ENCODE assay signal across 1 cellular context in the genomic region with DNA sequence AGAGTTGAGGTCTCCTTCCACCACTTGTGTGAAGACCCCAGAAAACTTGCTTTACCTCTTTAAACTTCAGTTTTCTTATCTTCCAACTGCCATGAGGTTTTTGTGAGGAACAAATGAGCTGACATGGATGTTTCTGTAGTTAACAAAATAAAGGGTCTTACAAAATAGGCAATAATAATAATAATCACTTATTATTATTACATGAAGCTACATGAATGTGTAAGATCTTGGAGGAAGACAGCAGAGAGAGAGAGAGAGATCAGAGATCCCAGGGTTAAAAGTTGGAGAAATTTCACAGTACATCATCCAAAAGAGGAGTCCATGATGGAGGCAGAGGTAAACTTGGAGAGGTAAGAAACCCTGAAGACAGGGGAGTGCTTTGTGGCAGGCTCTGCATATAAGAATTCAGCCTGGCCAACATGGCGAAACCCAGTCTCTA.
TF ChIP-seq lines count a peak whose summit lies in the region.

No MANE protein-coding gene starts in this region.

TF ChIP-seq in SK-N-SH, 30 proteins besides CTCF, POLR2A, EP300 and RAD21:
- TF ChIP-seq POLR2AphosphoS5 (IDR thresholded peaks at IDR 0.05; ENCODE audit: low read depth, low read length) (peak; percentile 40; the same call in 1 of the 2 replicates), CHD2 (IDR thresholded peaks at IDR 0.05; ENCODE audit: low read length, partially characterized antibody) (no peak), RFX5 (IDR thresholded peaks at IDR 0.05; ENCODE audit: low read length) (no peak)
- TF ChIP-seq, protein P1, sequence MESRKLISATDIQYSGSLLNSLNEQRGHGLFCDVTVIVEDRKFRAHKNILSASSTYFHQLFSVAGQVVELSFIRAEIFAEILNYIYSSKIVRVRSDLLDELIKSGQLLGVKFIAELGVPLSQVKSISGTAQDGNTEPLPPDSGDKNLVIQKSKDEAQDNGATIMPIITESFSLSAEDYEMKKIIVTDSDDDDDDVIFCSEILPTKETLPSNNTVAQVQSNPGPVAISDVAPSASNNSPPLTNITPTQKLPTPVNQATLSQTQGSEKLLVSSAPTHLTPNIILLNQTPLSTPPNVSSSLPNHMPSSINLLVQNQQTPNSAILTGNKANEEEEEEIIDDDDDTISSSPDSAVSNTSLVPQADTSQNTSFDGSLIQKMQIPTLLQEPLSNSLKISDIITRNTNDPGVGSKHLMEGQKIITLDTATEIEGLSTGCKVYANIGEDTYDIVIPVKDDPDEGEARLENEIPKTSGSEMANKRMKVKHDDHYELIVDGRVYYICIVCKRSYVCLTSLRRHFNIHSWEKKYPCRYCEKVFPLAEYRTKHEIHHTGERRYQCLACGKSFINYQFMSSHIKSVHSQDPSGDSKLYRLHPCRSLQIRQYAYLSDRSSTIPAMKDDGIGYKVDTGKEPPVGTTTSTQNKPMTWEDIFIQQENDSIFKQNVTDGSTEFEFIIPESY (IDR thresholded peaks at IDR 0.05; ENCODE audit: borderline replicate concordance, low read depth), result no peak
